Comparison of ENCODE assay signal across 15 cellular contexts in genomic region chr14:68312300-68312699, GRCh38.
DNase-seq lines count a peak whose midpoint lies in the region; ATAC-seq and TF ChIP-seq lines count a peak whose summit lies in the region.
"Had no signal": no experiment of that assay in that cellular context is flagged by ENCODE, and none has a peak within 500 bp of the region (broad histone marks: within the 10 kb centered on the region; RNA-seq: fewer than 3 reads in every experiment).

No MANE protein-coding gene starts in this region.

- H3K36me3 ChIP-seq in CD4-positive, CD25-positive, alpha-beta regulatory T cell (ENCODE audit: control insufficient read depth, insufficient read depth, low read length), result no peaks in the 10 kb centered on the region
- H3K36me3 ChIP-seq in esophagus muscularis mucosa (no peaks in the 10 kb centered on the region), prostate gland (no peaks in the 10 kb centered on the region)
- H3K36me3 ChIP-seq: HAP-1 had no signal

- no peak for TF ChIP-seq EP300 in esophagus muscularis mucosa (IDR thresholded peaks at IDR 0.05)

- no peak for ATAC-seq in CD4-positive, CD25-positive, alpha-beta regulatory T cell (ENCODE audit: low read depth in 2 of 2)
- no peak for ATAC-seq in activated naive CD8-positive, alpha-beta T cell treated with anti-CD3 and anti-CD28 coated beads, Interleukin-2, amount 50 U/mL, for 24 hours
- ATAC-seq: Panc1, Right ventricle myocardium inferior had no signal

- no peak for TF ChIP-seq CTCF in nephron progenitor cell (IDR thresholded peaks at IDR 0.05)
- TF ChIP-seq CTCF in esophagus muscularis mucosa (IDR thresholded peaks at IDR 0.05), result no peak
- no peak for TF ChIP-seq CTCF in prostate gland (IDR thresholded peaks at IDR 0.05)

- H3K4me3 Mint-ChIP-seq in CD4-positive, CD25-positive, alpha-beta regulatory T cell, result peak overlapping the region in 3 of 4 donors; percentile 12 to 15 (median 15)
- no peak overlapping the region for H3K4me3 Mint-ChIP-seq in activated naive CD8-positive, alpha-beta T cell treated with anti-CD3 and anti-CD28 coated beads, Interleukin-2, amount 50 U/mL, for 24 hours
- H3K4me3 Mint-ChIP-seq in nephron progenitor cell, result no peak overlapping the region

- H3K27me3 Mint-ChIP-seq in CD4-positive, CD25-positive, alpha-beta regulatory T cell, result no peaks in the 10 kb centered on the region
- no peaks in the 10 kb centered on the region for H3K27me3 Mint-ChIP-seq in activated naive CD8-positive, alpha-beta T cell treated with anti-CD3 and anti-CD28 coated beads, Interleukin-2, amount 50 U/mL, for 24 hours
- H3K27me3 Mint-ChIP-seq in nephron progenitor cell (ENCODE audit: low read depth, poor library complexity), result peaks cover 3% of the 10 kb centered on the region
- H3K27me3 Mint-ChIP-seq: IgD-negative memory B cell had no signal

- no peaks in the 10 kb centered on the region for H3K36me3 Mint-ChIP-seq in CD4-positive, CD25-positive, alpha-beta regulatory T cell
- no peaks in the 10 kb centered on the region for H3K36me3 Mint-ChIP-seq in activated naive CD8-positive, alpha-beta T cell treated with anti-CD3 and anti-CD28 coated beads, Interleukin-2, amount 50 U/mL, for 24 hours (ENCODE audit: low read depth)
- H3K36me3 Mint-ChIP-seq in nephron progenitor cell (ENCODE audit: low read depth), result peaks cover 4% of the 10 kb centered on the region

- WGBS in esophagus muscularis mucosa, result 93% methylated on average over 3 of the region's 3 CpGs
- WGBS in prostate gland, result 97% methylated on average over 3 of the region's 3 CpGs

- TF ChIP-seq POLR2A in esophagus muscularis mucosa (IDR thresholded peaks at IDR 0.05; ENCODE audit: low read depth) (no peak), prostate gland (IDR thresholded peaks at IDR 0.05) (no peak)

- no peaks in the 10 kb centered on the region for H3K27me3 ChIP-seq in CD4-positive, CD25-positive, alpha-beta regulatory T cell (ENCODE audit: control insufficient read depth, insufficient read depth, low read length)
- H3K27me3 ChIP-seq in esophagus muscularis mucosa (no peaks in the 10 kb centered on the region), prostate gland (replicated peaks; ENCODE audit: insufficient read depth) (no peaks in the 10 kb centered on the region)

- no peak overlapping the region for H3K27ac ChIP-seq in CD4-positive, CD25-positive, alpha-beta regulatory T cell (ENCODE audit: insufficient read depth, low read length, poor library complexity, severe bottlenecking)
- H3K27ac ChIP-seq in esophagus muscularis mucosa (replicated peaks in 1 of 4), result peak overlapping the region in 1 of 4 donors; percentile 1
- no peak overlapping the region for H3K27ac ChIP-seq in prostate gland

- peak overlapping the region in 2 of 3 donors; percentile 2 to 23 for H3K27ac Mint-ChIP-seq in CD4-positive, CD25-positive, alpha-beta regulatory T cell
- peak overlapping the region; percentile 58 for H3K27ac Mint-ChIP-seq in activated naive CD8-positive, alpha-beta T cell treated with anti-CD3 and anti-CD28 coated beads, Interleukin-2, amount 50 U/mL, for 24 hours
- H3K27ac Mint-ChIP-seq in nephron progenitor cell, result peak overlapping the region; percentile 1

- H3K4me3 ChIP-seq in CD4-positive, CD25-positive, alpha-beta regulatory T cell (ENCODE audit: low read depth, low read length), result peak overlapping the region; percentile 30
- H3K4me3 ChIP-seq in esophagus muscularis mucosa, result no peak overlapping the region
- no peak overlapping the region for H3K4me3 ChIP-seq in prostate gland
- H3K4me3 ChIP-seq: HAP-1 had no signal

- no peak for DNase-seq in CD4-positive, CD25-positive, alpha-beta regulatory T cell
- DNase-seq in NCI-H146 (lab: John Stamatoyannopoulos, UW) (peak; percentile 61), nephron progenitor cell (no peak), esophagus muscularis mucosa (ENCODE audit: extremely low spot score) (no peak), prostate gland (ENCODE audit: low spot score) (no peak), OCI-M1 (lab: John Stamatoyannopoulos, UW) (no peak)
- no peak for DNase-seq in activated naive CD8-positive, alpha-beta T cell treated with anti-CD3 and anti-CD28 coated beads, Interleukin-2, amount 50 U/mL, for 24 hours
- DNase-seq in stimulated activated naive CD4-positive, alpha-beta T cell treated with Interleukin-2 at 50 U/mL for 16 hours (lab: John Stamatoyannopoulos, UW), result no peak
- DNase-seq: DMS79, NCI-H1694 treated with DMSO at 0.1 percent for 48 hours, NCI-H446 had no signal

- intact Hi-C loops in esophagus muscularis mucosa (cut with DNase I), result no loop called here
- intact Hi-C loops in prostate gland (cut with DNase I), result no loop called here

- H3K4me1 Mint-ChIP-seq in CD4-positive, CD25-positive, alpha-beta regulatory T cell, result peaks cover 16 to 35% (median 19%) of the 10 kb centered on the region in 4 donors
- H3K4me1 Mint-ChIP-seq in activated naive CD8-positive, alpha-beta T cell treated with anti-CD3 and anti-CD28 coated beads, Interleukin-2, amount 50 U/mL, for 24 hours, result peaks cover 46% of the 10 kb centered on the region
- peaks cover 77% of the 10 kb centered on the region for H3K4me1 Mint-ChIP-seq in nephron progenitor cell

- no peaks in the 10 kb centered on the region for H3K9me3 Mint-ChIP-seq in CD4-positive, CD25-positive, alpha-beta regulatory T cell
- no peaks in the 10 kb centered on the region for H3K9me3 Mint-ChIP-seq in activated naive CD8-positive, alpha-beta T cell treated with anti-CD3 and anti-CD28 coated beads, Interleukin-2, amount 50 U/mL, for 24 hours
- H3K9me3 Mint-ChIP-seq in nephron progenitor cell, result no peaks in the 10 kb centered on the region
- H3K9me3 Mint-ChIP-seq: IgD-negative memory B cell had no signal

- H3K4me1 ChIP-seq in CD4-positive, CD25-positive, alpha-beta regulatory T cell (ENCODE audit: control insufficient read depth, insufficient read depth, low read length, poor library complexity, severe bottlenecking), result peaks cover 14% of the 10 kb centered on the region
- H3K4me1 ChIP-seq in esophagus muscularis mucosa (peaks cover 6 to 58% (median 51%) of the 10 kb centered on the region in 4 donors), prostate gland (replicated peaks) (peaks cover 7% of the 10 kb centered on the region)
- H3K4me1 ChIP-seq: HAP-1 had no signal

- no peaks in the 10 kb centered on the region for H3K9me3 ChIP-seq in CD4-positive, CD25-positive, alpha-beta regulatory T cell (ENCODE audit: control insufficient read depth in 2 of 2, low read length in 2 of 2)
- no peaks in the 10 kb centered on the region for H3K9me3 ChIP-seq in esophagus muscularis mucosa
- no peaks in the 10 kb centered on the region for H3K9me3 ChIP-seq in prostate gland
- H3K9me3 ChIP-seq: HAP-1 had no signal

Comparison
In these comparisons a context has a peak if more than half of its experiments do, and no peak if none do; other contexts are left out.
1. H3K27ac Mint-ChIP-seq: peak in every context shown above with its lines; median percentile 58 in activated naive CD8-positive, alpha-beta T cell treated with anti-CD3 and anti-CD28 coated beads, Interleukin-2, amount 50 U/mL, for 24 hours; 12 in CD4-positive, CD25-positive, alpha-beta regulatory T cell; 1 in nephron progenitor cell.
2. H3K4me3 Mint-ChIP-seq: peak in CD4-positive, CD25-positive, alpha-beta regulatory T cell (3 of 4); none in activated naive CD8-positive, alpha-beta T cell treated with anti-CD3 and anti-CD28 coated beads, Interleukin-2, amount 50 U/mL, for 24 hours (single experiment) and nephron progenitor cell (single experiment).